Comparison of ENCODE assay signal across 24 cellular contexts in the genomic region with DNA sequence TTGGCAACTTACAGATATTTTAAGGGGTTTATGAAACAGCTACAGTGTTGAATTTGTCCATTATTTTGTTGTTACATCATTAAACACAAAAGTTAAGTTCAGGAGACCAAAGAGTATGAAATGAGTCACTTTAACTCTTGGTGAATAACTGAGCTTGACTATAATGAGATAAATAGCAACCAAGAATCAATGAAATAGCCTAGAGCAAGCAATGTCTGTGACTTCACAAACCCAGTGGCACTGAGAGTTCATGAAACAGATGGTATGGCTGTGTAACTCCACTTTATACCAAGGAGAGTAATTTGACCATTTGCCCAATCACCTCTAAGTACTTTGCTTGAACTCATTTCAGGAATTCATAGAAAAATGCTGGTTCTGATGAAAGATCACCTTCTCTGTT.
DNase-seq lines count a peak whose midpoint lies in the region; ATAC-seq lines count a peak whose summit lies in the region.
"Had no signal": no experiment of that assay in that cellular context is flagged by ENCODE, and none has a peak within 500 bp of the region (broad histone marks: within the 10 kb centered on the region; RNA-seq: fewer than 3 reads in every experiment).

No MANE protein-coding gene starts in this region.

- DNase-seq in HCEC 1CT (peak; percentile 4), RPMI7951 (ENCODE audit: low read depth) (peak; percentile 93), fibroblast of gingiva (ENCODE audit: low read depth) (peak; percentile 12), renal cortical epithelial cell (ENCODE audit: low read depth) (peak; percentile 86)
- no peak for DNase-seq in stimulated activated CD8-positive, alpha-beta memory T cell treated with anti-CD3 and anti-CD28 coated beads, Interleukin-4, amount 100 ng/mL, for 48 hours
- DNase-seq: activated CD4-positive, alpha-beta T cell treated with anti-CD3 and anti-CD28 coated beads, Interleukin-2, amount 10 ng/mL, durations not matched to agents 24 days and 14 days; activated gamma-delta T cell treated with Interleukin-2 at 50 U/mL for 16 hours; activated T-cell treated with anti-CD3 and anti-CD28 coated beads, Interleukin-2, amount 50 U/mL, for 4 hours; brain microvascular endothelial cell; colonic mucosa; effector CD8-positive, alpha-beta T cell; GOT3; kidney glomerular epithelial cell; NCI-H510A; nephron progenitor cell; ovary; right cardiac atrium; SHP77 treated with DMSO at 0.1 percent for 48 hours; spleen; T-helper 9 cell; WERI-Rb-1 had no signal

- ATAC-seq in esophagus mucosa, result no peak
- ATAC-seq in HG02759 (IDR thresholded peaks at IDR 0.05; ENCODE audit: unreplicated experiment), result no peak
- ATAC-seq: activated T-cell treated with anti-CD3 and anti-CD28 coated beads, Interleukin-2, amount 50 U/mL, for 4 hours; Panc1; right cardiac atrium had no signal
